13 cellular contexts compared by ENCODE assay signal in the genomic region with DNA sequence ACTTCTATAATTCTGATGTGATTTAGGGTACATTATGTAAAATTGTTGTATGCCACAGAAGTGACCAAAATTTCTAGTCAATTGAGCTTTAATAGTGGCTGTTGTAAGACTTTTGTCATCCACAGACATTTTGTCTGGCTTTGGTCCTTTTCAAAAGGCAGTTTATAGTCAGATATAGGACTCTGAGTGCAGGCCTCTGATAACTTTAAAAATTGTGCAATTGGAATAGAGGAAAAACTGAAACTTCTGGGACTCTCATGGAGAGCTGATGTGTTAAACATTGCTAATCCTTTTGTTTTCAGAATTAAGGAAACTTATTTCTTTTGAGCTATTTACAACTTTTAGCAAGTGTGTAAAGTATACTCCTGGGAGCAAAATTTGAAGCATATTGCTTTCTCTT. TPM values are rescaled to one million over a fixed set of nuclear protein-coding genes. Genes with fewer than 3 reads are reported as not detected.
A peak's percentile ranks its signal among the peaks of the same experiment; 100 is the strongest.
DNase-seq lines count a peak whose midpoint lies in the region; ATAC-seq, FAIRE-seq and TF ChIP-seq lines count a peak whose summit lies in the region.
"Had no signal": no experiment of that assay in that cellular context is flagged by ENCODE, and none has a peak within 500 bp of the region (broad histone marks: within the 10 kb centered on the region; RNA-seq: fewer than 3 reads in every experiment).

No MANE protein-coding gene starts in this region.

- TF ChIP-seq POLR2A in K562 (conservative IDR thresholded peaks at IDR 0.05) (no peak), erythroblast (IDR thresholded peaks at IDR 0.05; ENCODE audit: low read length) (no peak)

- H3K4me3 ChIP-seq in left ventricle myocardium inferior: no peak overlapping the region
- H3K4me3 ChIP-seq in K562: no peak overlapping the region
- peak overlapping the region in 1 of 2 experiments; percentile 26 for H3K4me3 ChIP-seq in mesenchymal stem cell (ENCODE audit: insufficient read depth in 1 of 2, low read depth in 1 of 2, low read length in 2 of 2)
- H3K4me3 ChIP-seq in neuronal stem cell (ENCODE audit: low read length in 2 of 2): no peak overlapping the region
- H3K4me3 ChIP-seq: BLaER1 treated with 17β-estradiol and CSF1 and Interleukin-3, amounts not matched to agents 10 nM and 100 nM; HAP-1 had no signal

- no peaks in the 10 kb centered on the region for H4K20me1 ChIP-seq in K562 (replicated peaks; ENCODE audit: control insufficient read depth, insufficient read depth, low read length)
- H4K20me1 ChIP-seq: BLaER1 treated with 17β-estradiol and CSF1 and Interleukin-3, amounts not matched to agents 10 nM and 100 nM had no signal

- H2BK15ac ChIP-seq in mesenchymal stem cell (ENCODE audit: low read depth, poor library complexity, severe bottlenecking) (no peak overlapping the region), neuronal stem cell (ENCODE audit: low read length) (no peak overlapping the region)

- H3K4me2 ChIP-seq in K562 (ENCODE audit: insufficient read depth, low read length) (peak overlapping the region; percentile 47), mesenchymal stem cell (ENCODE audit: low read length, poor library complexity, severe bottlenecking) (no peak overlapping the region), neuronal stem cell (ENCODE audit: insufficient read depth, low read length, poor library complexity, severe bottlenecking) (no peak overlapping the region)

- no peak for TF ChIP-seq EP300 in K562 (IDR thresholded peaks at IDR 0.05; ENCODE audit: low read length)

- peak; percentile 49 for ATAC-seq in K562
- ATAC-seq: CD8-positive, alpha-beta T cell had no signal

- intact Hi-C loops in left ventricle myocardium inferior (cut with micrococcal nuclease) (no loop called here), cardiac septum (cut with DNase I) (no loop called here), K562 (cut with micrococcal nuclease) (no loop called here)

- H2BK120ac ChIP-seq in mesenchymal stem cell (ENCODE audit: low read depth, low read length) (no peak overlapping the region), neuronal stem cell (ENCODE audit: low read depth, low read length) (no peak overlapping the region)

- H3K18ac ChIP-seq in mesenchymal stem cell (ENCODE audit: low read depth in 1 of 2, low read length in 2 of 2): no peak overlapping the region
- no peak overlapping the region for H3K18ac ChIP-seq in neuronal stem cell (ENCODE audit: low read length)

- H3K27me3 ChIP-seq in left ventricle myocardium inferior (ENCODE audit: low read depth) (no peaks in the 10 kb centered on the region), K562 (ENCODE audit: control insufficient read depth in 2 of 2, insufficient read depth in 2 of 2, low read length in 2 of 2) (no peaks in the 10 kb centered on the region), mesenchymal stem cell (ENCODE audit: control insufficient read depth in 1 of 2, insufficient read depth in 1 of 2, low read length in 2 of 2) (no peaks in the 10 kb centered on the region), neuronal stem cell (ENCODE audit: control insufficient read depth in 3 of 3, insufficient read depth in 3 of 3, low read depth in 1 of 3, low read length in 3 of 3) (peaks cover 0 to 2% (median 0%) of the 10 kb centered on the region in 3 experiments)
- H3K27me3 ChIP-seq: BLaER1 treated with 17β-estradiol and CSF1 and Interleukin-3, amounts not matched to agents 10 nM and 100 nM had no signal

- H3K23ac ChIP-seq in mesenchymal stem cell (ENCODE audit: low read length in 2 of 2): no peak overlapping the region
- no peak overlapping the region for H3K23ac ChIP-seq in neuronal stem cell (ENCODE audit: low read depth, low read length, poor library complexity)

- H3K9me3 ChIP-seq in left ventricle myocardium inferior (replicated peaks) (no peaks in the 10 kb centered on the region), K562 (replicated peaks; ENCODE audit: control insufficient read depth, insufficient read depth, low read depth, low read length) (peaks cover 5% of the 10 kb centered on the region), mesenchymal stem cell (ENCODE audit: control insufficient read depth, low read length) (no peaks in the 10 kb centered on the region), neuronal stem cell (replicated peaks in 1 of 2; ENCODE audit: control insufficient read depth in 2 of 2, insufficient read depth in 1 of 2, low read depth in 1 of 2, low read length in 2 of 2) (peaks cover 2 to 5% of the 10 kb centered on the region in 2 donors)
- H3K9me3 ChIP-seq: HAP-1 had no signal

- H2BK12ac ChIP-seq in mesenchymal stem cell (ENCODE audit: low read length in 2 of 2) (no peak overlapping the region), neuronal stem cell (ENCODE audit: low read length) (no peak overlapping the region)

- H2AK5ac ChIP-seq in mesenchymal stem cell (ENCODE audit: low read length, severe bottlenecking) (no peak overlapping the region), neuronal stem cell (ENCODE audit: low read depth, low read length) (no peak overlapping the region)

- FAIRE-seq in K562 (lab: Jason Lieb, UNC): no peak

- TF ChIP-seq CTCF in left ventricle myocardium inferior (IDR thresholded peaks at IDR 0.05; ENCODE audit: borderline replicate concordance) (no peak), K562 (IDR thresholded peaks at IDR 0.05 in 2 of 3, conservative IDR thresholded peaks at IDR 0.05 in 1 of 3; ENCODE audit: insufficient read depth in 2 of 3, low read depth in 1 of 3, low read length in 3 of 3) (no peak)

- TF ChIP-seq RAD21 in K562 (CRISPR knock-in tag; conservative IDR thresholded peaks at IDR 0.05 in 1 of 2, IDR thresholded peaks at IDR 0.05 in 1 of 2): no peak

- in situ Hi-C loops in K562 (cut with MboI): no loop called here

- H2BK5ac ChIP-seq in mesenchymal stem cell (ENCODE audit: low read depth, low read length, poor library complexity, severe bottlenecking) (no peak overlapping the region), neuronal stem cell (ENCODE audit: low read length) (no peak overlapping the region)

- POLR2A ChIA-PET in K562 (lab: Yijun Ruan, JAX): interaction anchor here (0.6 to 1.6 kb wide), 5 partner anchors 147 to 219 kb away, joined by 3 to 6 read pairs (median 3); a partner anchor contains a TSS

- H3K27ac ChIP-seq in left ventricle myocardium inferior (replicated peaks): peak overlapping the region; percentile 90
- H3K27ac ChIP-seq in K562 (ENCODE audit: extremely low read depth, low read depth, low read length): peak overlapping the region; percentile 71; the same call in 2 of the 3 replicates
- H3K27ac ChIP-seq in mesenchymal stem cell (ENCODE audit: low read length, poor library complexity, severe bottlenecking): no peak overlapping the region
- no peak overlapping the region for H3K27ac ChIP-seq in neuronal stem cell (replicated peaks; ENCODE audit: low read length)

- peaks cover 25% of the 10 kb centered on the region for H3K79me2 ChIP-seq in K562 (ENCODE audit: control insufficient read depth, insufficient read depth, low read length)

- H4K8ac ChIP-seq in mesenchymal stem cell (ENCODE audit: low read length): no peak overlapping the region
- no peak overlapping the region for H4K8ac ChIP-seq in neuronal stem cell (ENCODE audit: low read depth, low read length)

- H3K79me1 ChIP-seq in mesenchymal stem cell (replicated peaks; ENCODE audit: low read length, poor library complexity, severe bottlenecking): no peaks in the 10 kb centered on the region
- H3K79me1 ChIP-seq in neuronal stem cell (ENCODE audit: low read depth, low read length): no peaks in the 10 kb centered on the region

- H3K9me1 ChIP-seq in K562 (ENCODE audit: control insufficient read depth, insufficient read depth, low read length): no peaks in the 10 kb centered on the region

- no peak overlapping the region for H3K14ac ChIP-seq in mesenchymal stem cell (ENCODE audit: low read length in 2 of 2)
- no peak overlapping the region for H3K14ac ChIP-seq in neuronal stem cell (ENCODE audit: low read length)

- H2AFZ ChIP-seq in K562 (ENCODE audit: low read depth, low read length) (peak overlapping the region; percentile 73), mesenchymal stem cell (ENCODE audit: low read depth, low read length) (no peak overlapping the region), neuronal stem cell (ENCODE audit: low read length) (no peak overlapping the region)

- H3K4ac ChIP-seq in mesenchymal stem cell (ENCODE audit: low read depth in 1 of 2, low read length in 2 of 2) (no peak overlapping the region), neuronal stem cell (ENCODE audit: low read length) (no peak overlapping the region)

- peak overlapping the region in 1 of 2 experiments; percentile 76; a peak in 2 of 4 replicates for H3K9ac ChIP-seq in K562 (ENCODE audit: insufficient read depth in 1 of 2, low read depth in 2 of 2, low read length in 2 of 2)
- H3K9ac ChIP-seq in mesenchymal stem cell (ENCODE audit: low read length): peak overlapping the region; percentile 84
- no peak overlapping the region for H3K9ac ChIP-seq in neuronal stem cell (ENCODE audit: low read depth, low read length, poor library complexity)
- H3K9ac ChIP-seq: BLaER1 treated with 17β-estradiol and CSF1 and Interleukin-3, amounts not matched to agents 10 nM and 100 nM had no signal

- no peak for DNase-seq in left ventricle myocardium inferior
- no peak for DNase-seq in cardiac septum (ENCODE audit: low spot score)
- no peak for DNase-seq in K562 (ENCODE audit: extremely low read depth in 1 of 4, low spot score in 3 of 4)
- no peak for DNase-seq in mesenchymal stem cell
- no peak for DNase-seq in NCI-H345 treated with DMSO at 0.1 percent for 48 hours (lab: John Stamatoyannopoulos, UW; ENCODE audit: unreplicated experiment)
- no peak for DNase-seq in neuronal stem cell (ENCODE audit: low spot score)
- no peak for DNase-seq in erythroblast (lab: John Stamatoyannopoulos, UW)
- DNase-seq: Calu3; CD8-positive, alpha-beta T cell; DMS79 treated with DMSO at 0.1 percent for 48 hours; GF-D8 had no signal

- H4K91ac ChIP-seq in mesenchymal stem cell (ENCODE audit: low read length) (no peak overlapping the region), neuronal stem cell (ENCODE audit: low read depth, low read length, poor library complexity) (no peak overlapping the region)

- CTCF ChIA-PET in K562 (lab: Yijun Ruan, JAX; ENCODE audit: low intra/inter-chr PET ratio): interaction anchor here (0.5 kb wide), 1 partner anchor 9 kb away, joined by 4 read pairs; no protein-coding TSS in a partner anchor

- BruUV-seq in K562 (replicated peaks; lab: Mats Ljungman, UMichigan): no TSS peak

- H3K4me1 ChIP-seq in left ventricle myocardium inferior (peaks cover 36% of the 10 kb centered on the region), K562 (replicated peaks in 1 of 2; ENCODE audit: control insufficient read depth in 2 of 2, insufficient read depth in 2 of 2, low read length in 2 of 2) (peaks cover 0 to 18% of the 10 kb centered on the region in 2 experiments; a peak in 3 of 5 replicates), mesenchymal stem cell (ENCODE audit: control insufficient read depth, insufficient read depth, low read depth, low read length) (no peaks in the 10 kb centered on the region), neuronal stem cell (ENCODE audit: control insufficient read depth in 2 of 2, insufficient read depth in 1 of 2, low read depth in 1 of 2, low read length in 2 of 2) (peaks cover 0 to 4% of the 10 kb centered on the region in 2 donors)

- H3K36me3 ChIP-seq in left ventricle myocardium inferior: no peaks in the 10 kb centered on the region
- H3K36me3 ChIP-seq in K562 (ENCODE audit: control insufficient read depth, insufficient read depth, low read length): peaks cover 21% of the 10 kb centered on the region
- no peaks in the 10 kb centered on the region for H3K36me3 ChIP-seq in mesenchymal stem cell (ENCODE audit: control insufficient read depth in 1 of 2, insufficient read depth in 2 of 2, low read depth in 1 of 2, low read length in 2 of 2)
- H3K36me3 ChIP-seq in neuronal stem cell (replicated peaks in 1 of 2; ENCODE audit: control insufficient read depth in 2 of 2, insufficient read depth in 2 of 2, low read length in 2 of 2): no peaks in the 10 kb centered on the region
- H3K36me3 ChIP-seq: BLaER1 treated with 17β-estradiol and CSF1 and Interleukin-3, amounts not matched to agents 10 nM and 100 nM; HAP-1 had no signal

RNA-seq across cellular contexts. Expression of a gene that starts 9.0 kb away (rescaled TPM):
- 40.2 TPM for total RNA-seq in left ventricle myocardium inferior
- total RNA-seq in cardiac septum: 39.5 TPM
- 45.9 and 72.8 TPM in 2 replicates for total RNA-seq in K562 (2011; cell fraction: chromatin; rRNA removed; ENCODE audit: low replicate concordance)
- 87.9 and 89.6 TPM in 2 replicates for total RNA-seq in K562 (2011; cell fraction: nucleolus; rRNA removed)
- 65.0 and 77.8 TPM in 2 replicates for total RNA-seq in K562 (2011; cell fraction: nucleoplasm; rRNA removed)
- total RNA-seq in K562 (2014; rRNA removed): 33.9 and 46.1 TPM in 2 replicates
- 27.6 and 36.7 TPM in 2 replicates for total RNA-seq in K562 (2014; rRNA removed; fragmentation: Illumina TruSeq; extraction: Trizol)
- total RNA-seq in K562 (2015; rRNA removed; fragmentation: Illumina TruSeq; extraction: Trizol): 43.3 and 47.4 TPM in 2 replicates
- 46.2 and 52.6 TPM in 2 replicates for total RNA-seq in K562 (2021)
- 57.5 and 66.5 TPM in 2 replicates for polyA plus RNA-seq in K562 (2011; rRNA removed)
- 43.7 and 49.1 TPM in 2 replicates for polyA plus RNA-seq in K562 (2011; cell fraction: cytosol; rRNA removed)
- polyA plus RNA-seq in K562 (2011; cell fraction: nucleus; rRNA removed): 68.1 and 73.5 TPM in 2 replicates
- polyA plus RNA-seq in K562 (2012): 34.5 and 47.6 TPM in 2 replicates
- polyA plus RNA-seq in K562 (2014; fragmentation: Illumina TruSeq; extraction: Trizol): 37.7 and 48.6 TPM in 2 replicates
- 10 to 100 TPM; 78.9 to 81.6 TPM for polyA plus RNA-seq in K562 (2014; fragmentation: Nextera tagmentation; extraction: Ambion mirVana)
- 43.9 and 48.0 TPM in 2 replicates for polyA plus RNA-seq in K562 (2014; rRNA removed)
- 40.5 and 44.5 TPM in 2 replicates for polyA minus RNA-seq in K562 (2011; rRNA and poly(A)+ RNA removed)
- polyA minus RNA-seq in K562 (2011; cell fraction: cytosol; rRNA and poly(A)+ RNA removed): 40.1 and 41.0 TPM in 2 replicates
- 50.9 and 92.0 TPM in 2 replicates for polyA minus RNA-seq in K562 (2011; cell fraction: nucleus; rRNA and poly(A)+ RNA removed)
- 92.8 TPM for polyA plus RNA-seq in mesenchymal stem cell (2013, experiment 1 of 2)
- polyA plus RNA-seq in mesenchymal stem cell (2013, experiment 2 of 2): 88.9 TPM
- polyA plus RNA-seq in neuronal stem cell (2013, experiment 1 of 2): 32.4 TPM
- 31.0 TPM for polyA plus RNA-seq in neuronal stem cell (2013, experiment 2 of 2)

RNA-seq across cellular contexts. Expression of a gene that starts 36.5 kb away (rescaled TPM):
- 9.5 TPM for total RNA-seq in left ventricle myocardium inferior
- total RNA-seq in cardiac septum: 9.2 TPM
- 0.79 and 2.3 TPM in 2 replicates for total RNA-seq in K562 (2011; cell fraction: chromatin; rRNA removed; ENCODE audit: low replicate concordance)
- 1.4 and 1.5 TPM in 2 replicates for total RNA-seq in K562 (2011; cell fraction: nucleolus; rRNA removed)
- 0.81 and 0.92 TPM in 2 replicates for total RNA-seq in K562 (2011; cell fraction: nucleoplasm; rRNA removed)
- total RNA-seq in K562 (2014; rRNA removed): 0.09 and 0.20 TPM in 2 replicates
- total RNA-seq in K562 (2014; rRNA removed; fragmentation: Illumina TruSeq; extraction: Trizol): 0.04 and 0.06 TPM in 2 replicates
- total RNA-seq in K562 (2015; rRNA removed; fragmentation: Illumina TruSeq; extraction: Trizol): 0.14 and 0.19 TPM in 2 replicates
- 0.45 and 0.49 TPM in 2 replicates for total RNA-seq in K562 (2021)
- 0.08 and 0.23 TPM in 2 replicates for polyA plus RNA-seq in K562 (2011; rRNA removed)
- polyA plus RNA-seq in K562 (2011; cell fraction: cytosol; rRNA removed): 0.12 and 0.16 TPM in 2 replicates
- 0.74 and 1.4 TPM in 2 replicates for polyA plus RNA-seq in K562 (2011; cell fraction: nucleus; rRNA removed)
- polyA plus RNA-seq in K562 (2012): 0.27 and 0.53 TPM in 2 replicates
- polyA plus RNA-seq in K562 (2014; fragmentation: Illumina TruSeq; extraction: Trizol): 0.17 and 0.18 TPM in 2 replicates
- polyA plus RNA-seq in K562 (2014; fragmentation: Nextera tagmentation; extraction: Ambion mirVana): not detected
- under 0.01 and 0.19 TPM in 2 replicates for polyA plus RNA-seq in K562 (2014; rRNA removed)
- polyA minus RNA-seq in K562 (2011; rRNA and poly(A)+ RNA removed): 0.18 and 0.21 TPM in 2 replicates
- 0.48 and 0.91 TPM in 2 replicates for polyA minus RNA-seq in K562 (2011; cell fraction: cytosol; rRNA and poly(A)+ RNA removed)
- 0.54 and 0.78 TPM in 2 replicates for polyA minus RNA-seq in K562 (2011; cell fraction: nucleus; rRNA and poly(A)+ RNA removed)
- polyA plus RNA-seq in mesenchymal stem cell (2013, experiment 1 of 2): 13.2 TPM
- 12.1 TPM for polyA plus RNA-seq in mesenchymal stem cell (2013, experiment 2 of 2)
- 4.5 TPM for polyA plus RNA-seq in neuronal stem cell (2013, experiment 1 of 2)
- 4.4 TPM for polyA plus RNA-seq in neuronal stem cell (2013, experiment 2 of 2)

Comparison
In these comparisons a context has a peak if more than half of its experiments do, and no peak if none do; other contexts are left out.
1. H3K27ac ChIP-seq: peak in left ventricle myocardium inferior (single experiment) and K562 (single experiment); none in mesenchymal stem cell (single experiment) and neuronal stem cell (single experiment).